In the genomic region with DNA sequence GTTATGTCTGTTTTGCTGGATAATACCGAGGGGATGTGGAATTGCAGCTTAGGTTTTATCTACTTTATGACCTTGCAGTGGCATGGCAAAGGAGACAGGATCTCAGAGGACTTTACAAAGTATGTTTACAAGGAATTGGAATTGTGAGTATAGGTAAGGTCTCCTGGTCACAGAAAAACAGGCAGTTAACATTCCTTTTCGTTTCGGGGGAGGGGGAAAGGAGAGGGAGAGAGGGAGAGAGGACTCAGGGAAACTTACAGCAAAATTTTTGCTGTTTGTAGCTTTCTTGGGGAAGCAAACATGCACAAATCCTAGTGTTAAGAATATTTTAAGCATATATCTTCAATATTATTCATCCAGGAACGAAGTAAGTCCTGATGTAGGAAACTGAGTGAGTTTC, we compare ENCODE assay signal across 29 cellular contexts.
"Had no signal": no experiment of that assay in that cellular context is flagged by ENCODE, and none has a peak within 500 bp of the region (broad histone marks: within the 10 kb centered on the region; RNA-seq: fewer than 3 reads in every experiment).

No MANE protein-coding gene starts in this region.

- H3K9me3 Mint-ChIP-seq: neural crest cell, type B pancreatic cell had no signal

- H3K27ac ChIP-seq: dorsolateral prefrontal cortex, epithelial cell of prostate, esophagus muscularis mucosa, foreskin keratinocyte, heart right ventricle, lower lobe of right lung, neutrophil, pancreas, right lobe of liver, testis, tibial artery had no signal

- DNase-seq: dorsolateral prefrontal cortex; effector CD4-positive, alpha-beta T cell; foreskin keratinocyte; glutamatergic neuron; heart right ventricle; hypothalamus; immature natural killer cell; islet precursor cell; kidney glomerular epithelial cell; left colon; left ventricle myocardium superior; lower lobe of right lung; natural killer cell; pancreas; retina; right lobe of liver; small intestine; stimulated activated CD4-positive, alpha-beta T cell treated with anti-CD3 and anti-CD28 coated beads, Interleukin-1b, Interleukin-23, amount 100 ng/mL, for 48 hours; stimulated activated CD4-positive, alpha-beta T cell treated with anti-CD3 and anti-CD28 coated beads, Interleukin-4, amount 100 ng/mL, for 24 hours; stimulated activated naive CD8-positive, alpha-beta T cell treated with anti-CD3 and anti-CD28 coated beads, Interleukin-15, Interleukin-2, amounts not matched to agents 100 U/mL and 50 U/mL, for 24 hours; substantia nigra; testis; tibial artery had no signal

- H3K27ac Mint-ChIP-seq: natural killer cell; stimulated activated effector memory CD8-positive, alpha-beta T cell treated with anti-CD3 and anti-CD28 coated beads, Interleukin-12 subunit alpha, Interleukin-12 subunit beta, amount 100 ng/mL, for 72 hours; type B pancreatic cell had no signal

- H3K36me3 ChIP-seq: esophagus muscularis mucosa, heart right ventricle, lower lobe of right lung, neutrophil, pancreas, right lobe of liver, tibial artery had no signal

- H3K36me3 Mint-ChIP-seq: natural killer cell; stimulated activated effector memory CD8-positive, alpha-beta T cell treated with anti-CD3 and anti-CD28 coated beads, Interleukin-12 subunit alpha, Interleukin-12 subunit beta, amount 100 ng/mL, for 72 hours; type B pancreatic cell had no signal

- H3K9me3 ChIP-seq: esophagus muscularis mucosa, lower lobe of right lung, neutrophil, pancreas, right lobe of liver, testis had no signal

- H3K4me1 ChIP-seq: esophagus muscularis mucosa, foreskin keratinocyte, heart right ventricle, lower lobe of right lung, pancreas, right lobe of liver, testis, tibial artery had no signal

- H3K4me3 Mint-ChIP-seq: immature natural killer cell; natural killer cell; neural crest cell; stimulated activated effector memory CD8-positive, alpha-beta T cell treated with anti-CD3 and anti-CD28 coated beads, Interleukin-12 subunit alpha, Interleukin-12 subunit beta, amount 100 ng/mL, for 72 hours; type B pancreatic cell had no signal

- H3K27me3 ChIP-seq: dorsolateral prefrontal cortex, esophagus muscularis mucosa, foreskin keratinocyte, heart right ventricle, neutrophil, right lobe of liver, testis, tibial artery had no signal

- H3K27me3 Mint-ChIP-seq: type B pancreatic cell had no signal

- H3K4me1 Mint-ChIP-seq: immature natural killer cell; natural killer cell; neural crest cell; stimulated activated effector memory CD8-positive, alpha-beta T cell treated with anti-CD3 and anti-CD28 coated beads, Interleukin-12 subunit alpha, Interleukin-12 subunit beta, amount 100 ng/mL, for 72 hours had no signal

- H3K4me3 ChIP-seq: dorsolateral prefrontal cortex, esophagus muscularis mucosa, heart right ventricle, lower lobe of right lung, pancreas, right lobe of liver, testis, tibial artery had no signal
